ENCODE assay signal across 1 cellular context in genomic region chr4:56506110-56506705, GRCh38.
TF ChIP-seq lines count a peak whose summit lies in the region.

No MANE protein-coding gene starts in this region.

TF ChIP-seq in endothelial cell of umbilical vein, 7 proteins besides CTCF, POLR2A, EP300 and RAD21:
- no peak for TF ChIP-seq FOS (IDR thresholded peaks at IDR 0.05; ENCODE audit: borderline replicate concordance, insufficient read depth, low read length)
- TF ChIP-seq MAX (IDR thresholded peaks at IDR 0.05; ENCODE audit: insufficient read depth, insufficient read length), result no peak
- TF ChIP-seq JUN (IDR thresholded peaks at IDR 0.05; ENCODE audit: borderline replicate concordance, insufficient read depth, insufficient read length, low read depth), result no peak
- TF ChIP-seq GATA2 (IDR thresholded peaks at IDR 0.05; ENCODE audit: insufficient read depth, insufficient read length, low read depth, low read length), result no peak
- TF ChIP-seq POLR2AphosphoS5 (IDR thresholded peaks at IDR 0.05; ENCODE audit: insufficient read depth, low read depth, low read length), result no peak
- no peak for TF ChIP-seq EZH2 (IDR thresholded peaks at IDR 0.05; ENCODE audit: borderline replicate concordance, low read depth, low read length, severe bottlenecking)
- no peak for TF ChIP-seq MYC (IDR thresholded peaks at IDR 0.05; ENCODE audit: low read depth, low read length)
